1 cellular context compared by ENCODE assay signal in genomic region chr2:172698041-172698863, GRCh38.
TF ChIP-seq lines count a peak whose summit lies in the region.

No MANE protein-coding gene starts in this region.

TF ChIP-seq in GM12878, 131 proteins besides CTCF, POLR2A, EP300 and RAD21 (continued from another document and continues in another):
- TF ChIP-seq, protein P1, sequence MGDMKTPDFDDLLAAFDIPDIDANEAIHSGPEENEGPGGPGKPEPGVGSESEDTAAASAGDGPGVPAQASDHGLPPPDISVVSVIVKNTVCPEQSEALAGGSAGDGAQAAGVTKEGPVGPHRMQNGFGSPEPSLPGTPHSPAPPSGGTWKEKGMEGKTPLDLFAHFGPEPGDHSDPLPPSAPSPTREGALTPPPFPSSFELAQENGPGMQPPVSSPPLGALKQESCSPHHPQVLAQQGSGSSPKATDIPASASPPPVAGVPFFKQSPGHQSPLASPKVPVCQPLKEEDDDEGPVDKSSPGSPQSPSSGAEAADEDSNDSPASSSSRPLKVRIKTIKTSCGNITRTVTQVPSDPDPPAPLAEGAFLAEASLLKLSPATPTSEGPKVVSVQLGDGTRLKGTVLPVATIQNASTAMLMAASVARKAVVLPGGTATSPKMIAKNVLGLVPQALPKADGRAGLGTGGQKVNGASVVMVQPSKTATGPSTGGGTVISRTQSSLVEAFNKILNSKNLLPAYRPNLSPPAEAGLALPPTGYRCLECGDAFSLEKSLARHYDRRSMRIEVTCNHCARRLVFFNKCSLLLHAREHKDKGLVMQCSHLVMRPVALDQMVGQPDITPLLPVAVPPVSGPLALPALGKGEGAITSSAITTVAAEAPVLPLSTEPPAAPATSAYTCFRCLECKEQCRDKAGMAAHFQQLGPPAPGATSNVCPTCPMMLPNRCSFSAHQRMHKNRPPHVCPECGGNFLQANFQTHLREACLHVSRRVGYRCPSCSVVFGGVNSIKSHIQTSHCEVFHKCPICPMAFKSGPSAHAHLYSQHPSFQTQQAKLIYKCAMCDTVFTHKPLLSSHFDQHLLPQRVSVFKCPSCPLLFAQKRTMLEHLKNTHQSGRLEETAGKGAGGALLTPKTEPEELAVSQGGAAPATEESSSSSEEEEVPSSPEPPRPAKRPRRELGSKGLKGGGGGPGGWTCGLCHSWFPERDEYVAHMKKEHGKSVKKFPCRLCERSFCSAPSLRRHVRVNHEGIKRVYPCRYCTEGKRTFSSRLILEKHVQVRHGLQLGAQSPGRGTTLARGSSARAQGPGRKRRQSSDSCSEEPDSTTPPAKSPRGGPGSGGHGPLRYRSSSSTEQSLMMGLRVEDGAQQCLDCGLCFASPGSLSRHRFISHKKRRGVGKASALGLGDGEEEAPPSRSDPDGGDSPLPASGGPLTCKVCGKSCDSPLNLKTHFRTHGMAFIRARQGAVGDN (IDR thresholded peaks at IDR 0.05), result no peak
- TF ChIP-seq, protein P2, sequence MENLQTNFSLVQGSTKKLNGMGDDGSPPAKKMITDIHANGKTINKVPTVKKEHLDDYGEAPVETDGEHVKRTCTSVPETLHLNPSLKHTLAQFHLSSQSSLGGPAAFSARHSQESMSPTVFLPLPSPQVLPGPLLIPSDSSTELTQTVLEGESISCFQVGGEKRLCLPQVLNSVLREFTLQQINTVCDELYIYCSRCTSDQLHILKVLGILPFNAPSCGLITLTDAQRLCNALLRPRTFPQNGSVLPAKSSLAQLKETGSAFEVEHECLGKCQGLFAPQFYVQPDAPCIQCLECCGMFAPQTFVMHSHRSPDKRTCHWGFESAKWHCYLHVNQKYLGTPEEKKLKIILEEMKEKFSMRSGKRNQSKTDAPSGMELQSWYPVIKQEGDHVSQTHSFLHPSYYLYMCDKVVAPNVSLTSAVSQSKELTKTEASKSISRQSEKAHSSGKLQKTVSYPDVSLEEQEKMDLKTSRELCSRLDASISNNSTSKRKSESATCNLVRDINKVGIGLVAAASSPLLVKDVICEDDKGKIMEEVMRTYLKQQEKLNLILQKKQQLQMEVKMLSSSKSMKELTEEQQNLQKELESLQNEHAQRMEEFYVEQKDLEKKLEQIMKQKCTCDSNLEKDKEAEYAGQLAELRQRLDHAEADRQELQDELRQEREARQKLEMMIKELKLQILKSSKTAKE (IDR thresholded peaks at IDR 0.05; ENCODE audit: low read depth, poor library complexity, severe bottlenecking), result peak; percentile 12
- TF ChIP-seq PML (IDR thresholded peaks at IDR 0.05; ENCODE audit: low read length) (no peak), SIX5 (IDR thresholded peaks at IDR 0.05; ENCODE audit: low read depth, low read length, severe bottlenecking) (no peak), TCF7 (IDR thresholded peaks at IDR 0.05; ENCODE audit: borderline replicate concordance) (0 out of 2 replicates have a peak, but pooled peaks have one; percentile 14), CUX1 (IDR thresholded peaks at IDR 0.05; ENCODE audit: insufficient replicate concordance, low read depth, low read length) (no peak), CREM (IDR thresholded peaks at IDR 0.05; ENCODE audit: low read depth) (0 out of 2 replicates have a peak, but pooled peaks have one; percentile 24), JUNB (IDR thresholded peaks at IDR 0.05) (peak; percentile 89), JUND (IDR thresholded peaks at IDR 0.05; ENCODE audit: low read depth, low read length) (no peak), BMI1 (IDR thresholded peaks at IDR 0.05; ENCODE audit: borderline replicate concordance) (no peak), CHD4 (IDR thresholded peaks at IDR 0.05) (no peak), MTA2 (IDR thresholded peaks at IDR 0.05; ENCODE audit: low read depth) (no peak), ATF2 (IDR thresholded peaks at IDR 0.05; ENCODE audit: low read length) (0 out of 2 replicates have a peak, but pooled peaks have one; percentile 16), KLF5 (IDR thresholded peaks at IDR 0.05; ENCODE audit: partially characterized antibody) (no peak), HSF1 (IDR thresholded peaks at IDR 0.05; ENCODE audit: low read depth, low read length) (no peak), BHLHE40 (IDR thresholded peaks at IDR 0.05; ENCODE audit: borderline replicate concordance in 1 of 2, low read depth in 2 of 2, low read length in 1 of 2) (no peak), ELK1 (IDR thresholded peaks at IDR 0.05; ENCODE audit: low read depth, low read length) (no peak), STAT3 (IDR thresholded peaks at IDR 0.05; ENCODE audit: low read depth, low read length) (no peak), ZNF207 (IDR thresholded peaks at IDR 0.05; ENCODE audit: borderline replicate concordance) (no peak), YY1 (IDR thresholded peaks at IDR 0.05; ENCODE audit: low read depth, low read length) (no peak), NFXL1 (IDR thresholded peaks at IDR 0.05; ENCODE audit: borderline replicate concordance) (no peak)
- TF ChIP-seq, protein P3, sequence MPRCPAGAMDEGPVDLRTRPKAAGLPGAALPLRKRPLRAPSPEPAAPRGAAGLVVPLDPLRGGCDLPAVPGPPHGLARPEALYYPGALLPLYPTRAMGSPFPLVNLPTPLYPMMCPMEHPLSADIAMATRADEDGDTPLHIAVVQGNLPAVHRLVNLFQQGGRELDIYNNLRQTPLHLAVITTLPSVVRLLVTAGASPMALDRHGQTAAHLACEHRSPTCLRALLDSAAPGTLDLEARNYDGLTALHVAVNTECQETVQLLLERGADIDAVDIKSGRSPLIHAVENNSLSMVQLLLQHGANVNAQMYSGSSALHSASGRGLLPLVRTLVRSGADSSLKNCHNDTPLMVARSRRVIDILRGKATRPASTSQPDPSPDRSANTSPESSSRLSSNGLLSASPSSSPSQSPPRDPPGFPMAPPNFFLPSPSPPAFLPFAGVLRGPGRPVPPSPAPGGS (IDR thresholded peaks at IDR 0.05; ENCODE audit: borderline replicate concordance, insufficient read depth, low read depth, low read length, poor library complexity, severe bottlenecking), result no peak
- TF ChIP-seq, protein P4, sequence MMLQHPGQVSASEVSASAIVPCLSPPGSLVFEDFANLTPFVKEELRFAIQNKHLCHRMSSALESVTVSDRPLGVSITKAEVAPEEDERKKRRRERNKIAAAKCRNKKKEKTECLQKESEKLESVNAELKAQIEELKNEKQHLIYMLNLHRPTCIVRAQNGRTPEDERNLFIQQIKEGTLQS (IDR thresholded peaks at IDR 0.05; ENCODE audit: borderline replicate concordance, extremely low read depth, low read depth, low read length), result no peak
- TF ChIP-seq, protein P5, sequence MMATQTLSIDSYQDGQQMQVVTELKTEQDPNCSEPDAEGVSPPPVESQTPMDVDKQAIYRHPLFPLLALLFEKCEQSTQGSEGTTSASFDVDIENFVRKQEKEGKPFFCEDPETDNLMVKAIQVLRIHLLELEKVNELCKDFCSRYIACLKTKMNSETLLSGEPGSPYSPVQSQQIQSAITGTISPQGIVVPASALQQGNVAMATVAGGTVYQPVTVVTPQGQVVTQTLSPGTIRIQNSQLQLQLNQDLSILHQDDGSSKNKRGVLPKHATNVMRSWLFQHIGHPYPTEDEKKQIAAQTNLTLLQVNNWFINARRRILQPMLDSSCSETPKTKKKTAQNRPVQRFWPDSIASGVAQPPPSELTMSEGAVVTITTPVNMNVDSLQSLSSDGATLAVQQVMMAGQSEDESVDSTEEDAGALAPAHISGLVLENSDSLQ (IDR thresholded peaks at IDR 0.05), result no peak
- TF ChIP-seq, protein P6, sequence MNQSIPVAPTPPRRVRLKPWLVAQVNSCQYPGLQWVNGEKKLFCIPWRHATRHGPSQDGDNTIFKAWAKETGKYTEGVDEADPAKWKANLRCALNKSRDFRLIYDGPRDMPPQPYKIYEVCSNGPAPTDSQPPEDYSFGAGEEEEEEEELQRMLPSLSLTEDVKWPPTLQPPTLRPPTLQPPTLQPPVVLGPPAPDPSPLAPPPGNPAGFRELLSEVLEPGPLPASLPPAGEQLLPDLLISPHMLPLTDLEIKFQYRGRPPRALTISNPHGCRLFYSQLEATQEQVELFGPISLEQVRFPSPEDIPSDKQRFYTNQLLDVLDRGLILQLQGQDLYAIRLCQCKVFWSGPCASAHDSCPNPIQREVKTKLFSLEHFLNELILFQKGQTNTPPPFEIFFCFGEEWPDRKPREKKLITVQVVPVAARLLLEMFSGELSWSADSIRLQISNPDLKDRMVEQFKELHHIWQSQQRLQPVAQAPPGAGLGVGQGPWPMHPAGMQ (IDR thresholded peaks at IDR 0.05; ENCODE audit: borderline replicate concordance), result no peak
- TF ChIP-seq, protein P7, sequence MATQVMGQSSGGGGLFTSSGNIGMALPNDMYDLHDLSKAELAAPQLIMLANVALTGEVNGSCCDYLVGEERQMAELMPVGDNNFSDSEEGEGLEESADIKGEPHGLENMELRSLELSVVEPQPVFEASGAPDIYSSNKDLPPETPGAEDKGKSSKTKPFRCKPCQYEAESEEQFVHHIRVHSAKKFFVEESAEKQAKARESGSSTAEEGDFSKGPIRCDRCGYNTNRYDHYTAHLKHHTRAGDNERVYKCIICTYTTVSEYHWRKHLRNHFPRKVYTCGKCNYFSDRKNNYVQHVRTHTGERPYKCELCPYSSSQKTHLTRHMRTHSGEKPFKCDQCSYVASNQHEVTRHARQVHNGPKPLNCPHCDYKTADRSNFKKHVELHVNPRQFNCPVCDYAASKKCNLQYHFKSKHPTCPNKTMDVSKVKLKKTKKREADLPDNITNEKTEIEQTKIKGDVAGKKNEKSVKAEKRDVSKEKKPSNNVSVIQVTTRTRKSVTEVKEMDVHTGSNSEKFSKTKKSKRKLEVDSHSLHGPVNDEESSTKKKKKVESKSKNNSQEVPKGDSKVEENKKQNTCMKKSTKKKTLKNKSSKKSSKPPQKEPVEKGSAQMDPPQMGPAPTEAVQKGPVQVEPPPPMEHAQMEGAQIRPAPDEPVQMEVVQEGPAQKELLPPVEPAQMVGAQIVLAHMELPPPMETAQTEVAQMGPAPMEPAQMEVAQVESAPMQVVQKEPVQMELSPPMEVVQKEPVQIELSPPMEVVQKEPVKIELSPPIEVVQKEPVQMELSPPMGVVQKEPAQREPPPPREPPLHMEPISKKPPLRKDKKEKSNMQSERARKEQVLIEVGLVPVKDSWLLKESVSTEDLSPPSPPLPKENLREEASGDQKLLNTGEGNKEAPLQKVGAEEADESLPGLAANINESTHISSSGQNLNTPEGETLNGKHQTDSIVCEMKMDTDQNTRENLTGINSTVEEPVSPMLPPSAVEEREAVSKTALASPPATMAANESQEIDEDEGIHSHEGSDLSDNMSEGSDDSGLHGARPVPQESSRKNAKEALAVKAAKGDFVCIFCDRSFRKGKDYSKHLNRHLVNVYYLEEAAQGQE (IDR thresholded peaks at IDR 0.05; ENCODE audit: low read depth, low read length), result no peak
